Comparison of ENCODE assay signal across 11 cellular contexts in genomic region chr17:79779661-79780365, GRCh38. TPM values are rescaled to one million over a fixed set of nuclear protein-coding genes. Genes with fewer than 3 reads are reported as not detected.
DNase-seq lines count a peak whose midpoint lies in the region; ATAC-seq, FAIRE-seq and TF ChIP-seq lines count a peak whose summit lies in the region.
"Had no signal": no experiment of that assay in that cellular context is flagged by ENCODE, and none has a peak within 500 bp of the region (broad histone marks: within the 10 kb centered on the region; RNA-seq: fewer than 3 reads in every experiment).

No MANE protein-coding gene starts in this region.

- ATAC-seq in activated CD4-positive, alpha-beta T cell treated with anti-CD3 and anti-CD28 coated beads for 36 hours = no peak

- no peak for DNase-seq in activated CD4-positive, alpha-beta T cell treated with anti-CD3 and anti-CD28 coated beads for 36 hours
- no peak for DNase-seq in activated CD4-positive, alpha-beta T cell treated with anti-CD3 and anti-CD28 coated beads for 1 hour
- DNase-seq in bronchial epithelial cell (ENCODE audit: low read depth) (peak; percentile 46), ACHN (no peak), GF-D8 (lab: John Stamatoyannopoulos, UW) (no peak), GM20000 (ENCODE audit: low spot score) (no peak)
- DNase-seq: activated CD4-positive, CD25-positive, alpha-beta regulatory T cell treated with anti-CD3 and anti-CD28 coated beads, Interleukin-2, amount 50 U/mL, for 72 hours; NCI-H187; stimulated activated CD4-positive, alpha-beta T cell treated with anti-CD3 and anti-CD28 coated beads, Interleukin-1b, Interleukin-23, amount 100 ng/mL, for 48 hours had no signal

- H3K4me1 ChIP-seq in neuron (ENCODE audit: insufficient read depth, low read length) = peaks cover 35% of the 10 kb centered on the region

- intact Hi-C loops in activated CD4-positive, alpha-beta T cell treated with anti-CD3 and anti-CD28 coated beads for 36 hours (cut with DNase I, micrococcal nuclease) = loop anchor here in 1 of 2 experiments (2.0 kb wide), 1 partner anchor 25 kb away; no protein-coding TSS in a partner anchor

- CTCF ChIA-PET in activated CD4-positive, alpha-beta T cell treated with anti-CD3 and anti-CD28 coated beads for 36 hours (lab: Charles Lee) = interaction anchor here (1.1 kb wide), 1 partner anchor 9 kb away, joined by 3 read pairs; no protein-coding TSS in a partner anchor

- no peak overlapping the region for H3K27ac Mint-ChIP-seq in activated CD4-positive, alpha-beta T cell treated with anti-CD3 and anti-CD28 coated beads for 36 hours
- H3K27ac Mint-ChIP-seq in IgD-negative memory B cell = peak overlapping the region in 2 of 3 donors; percentile 46 to 77

- peaks cover 53% of the 10 kb centered on the region for H3K27me3 Mint-ChIP-seq in activated CD4-positive, alpha-beta T cell treated with anti-CD3 and anti-CD28 coated beads for 36 hours
- peaks cover 53% of the 10 kb centered on the region for H3K27me3 Mint-ChIP-seq in IgD-negative memory B cell

- no peaks in the 10 kb centered on the region for H3K9me3 Mint-ChIP-seq in activated CD4-positive, alpha-beta T cell treated with anti-CD3 and anti-CD28 coated beads for 36 hours (ENCODE audit: low read depth)
- H3K9me3 Mint-ChIP-seq in IgD-negative memory B cell = no peaks in the 10 kb centered on the region

- no peaks in the 10 kb centered on the region for H3K36me3 Mint-ChIP-seq in activated CD4-positive, alpha-beta T cell treated with anti-CD3 and anti-CD28 coated beads for 36 hours (ENCODE audit: low read depth)
- H3K36me3 Mint-ChIP-seq in IgD-negative memory B cell = peaks cover 2% of the 10 kb centered on the region

- peak overlapping the region; percentile 77 for H3K4me3 Mint-ChIP-seq in activated CD4-positive, alpha-beta T cell treated with anti-CD3 and anti-CD28 coated beads for 36 hours
- peak overlapping the region in 3 of 4 donors; percentile 10 to 87 (median 36) for H3K4me3 Mint-ChIP-seq in IgD-negative memory B cell

- H3K4me3 ChIP-seq in bronchial epithelial cell (ENCODE audit: low read depth, low read length) (no peak overlapping the region), neuron (ENCODE audit: low read length) (peak overlapping the region; percentile 59)

- POLR2A ChIA-PET in activated CD4-positive, alpha-beta T cell treated with anti-CD3 and anti-CD28 coated beads for 36 hours (lab: Charles Lee) = no interaction called here

- TF ChIP-seq CTCF in bronchial epithelial cell (IDR thresholded peaks at IDR 0.05; ENCODE audit: insufficient read depth, low read length, severe bottlenecking) (no peak), GM20000 (IDR thresholded peaks at IDR 0.05; ENCODE audit: extremely low read depth, missing control alignments) (no peak)

- H3K36me3 ChIP-seq in bronchial epithelial cell (ENCODE audit: control insufficient read depth, insufficient read depth, low read length) = peaks cover 2% of the 10 kb centered on the region
- H3K36me3 ChIP-seq in neuron (ENCODE audit: insufficient read depth, low read length) = peaks cover 51% of the 10 kb centered on the region

- H3K9me3 ChIP-seq in neuron (ENCODE audit: low read length) = no peaks in the 10 kb centered on the region

- no peak overlapping the region for H2AFZ ChIP-seq in neuron (ENCODE audit: low read depth, low read length)

- in situ Hi-C loops in ACHN (cut with HindIII; ENCODE audit: low pct_ligation_motif_present, low pct_unique_long_range_greater_than_20kb, low sequenced_read_pairs) = no loop called here

- H3K4me1 Mint-ChIP-seq in activated CD4-positive, alpha-beta T cell treated with anti-CD3 and anti-CD28 coated beads for 36 hours = peaks cover 17% of the 10 kb centered on the region
- H3K4me1 Mint-ChIP-seq in IgD-negative memory B cell = peaks cover 8 to 10% (median 8%) of the 10 kb centered on the region in 3 donors

- H3K27me3 ChIP-seq in bronchial epithelial cell (ENCODE audit: control insufficient read depth, insufficient read depth, low read length) = peaks cover 7% of the 10 kb centered on the region
- no peaks in the 10 kb centered on the region for H3K27me3 ChIP-seq in neuron (ENCODE audit: insufficient read depth, low read length)

- peak; percentile 70 for FAIRE-seq in bronchial epithelial cell (lab: Jason Lieb, UNC)

RNA-seq across cellular contexts. Expression of gene CBX2, which starts 1.9 kb away (rescaled TPM):
- 1 to 10 TPM; 4.2 to 4.3 TPM for total RNA-seq in activated CD4-positive, alpha-beta T cell treated with anti-CD3 and anti-CD28 coated beads for 36 hours
- 0.26 TPM for polyA plus RNA-seq in IgD-negative memory B cell
- 1.1 and 2.3 TPM in 2 replicates for total RNA-seq in bronchial epithelial cell

RNA-seq across cellular contexts. Expression of gene CBX8, which starts 17.1 kb away (rescaled TPM):
- total RNA-seq in activated CD4-positive, alpha-beta T cell treated with anti-CD3 and anti-CD28 coated beads for 36 hours = 1 to 10 TPM; 4.7 to 6.0 TPM
- polyA plus RNA-seq in IgD-negative memory B cell = 3.2 TPM
- 2.6 and 2.7 TPM in 2 replicates for total RNA-seq in bronchial epithelial cell

RNA-seq across cellular contexts. Expression of gene ENPP7, which starts 49.1 kb away (rescaled TPM):
- not detected for total RNA-seq in activated CD4-positive, alpha-beta T cell treated with anti-CD3 and anti-CD28 coated beads for 36 hours
- polyA plus RNA-seq in IgD-negative memory B cell = 0.89 TPM
- total RNA-seq in bronchial epithelial cell = not detected in 2 replicates

RNA-seq across cellular contexts. Expression of gene CBX4, which starts 59.4 kb away (rescaled TPM):
- 10 to 100 TPM; 14.9 to 18.5 TPM for total RNA-seq in activated CD4-positive, alpha-beta T cell treated with anti-CD3 and anti-CD28 coated beads for 36 hours
- 4.1 TPM for polyA plus RNA-seq in IgD-negative memory B cell
- 43.4 and 86.8 TPM in 2 replicates for total RNA-seq in bronchial epithelial cell
